Comparison of ENCODE assay signal across 14 cellular contexts in genomic region chr2:209431701-209432100, GRCh38. TPM values are rescaled to one million over a fixed set of nuclear protein-coding genes. Genes with fewer than 3 reads are reported as not detected.
A peak's percentile ranks its signal among the peaks of the same experiment; 100 is the strongest.
DNase-seq lines count a peak whose midpoint lies in the region; ATAC-seq, FAIRE-seq and TF ChIP-seq lines count a peak whose summit lies in the region.
"Had no signal": no experiment of that assay in that cellular context is flagged by ENCODE, and none has a peak within 500 bp of the region (broad histone marks: within the 10 kb centered on the region; RNA-seq: fewer than 3 reads in every experiment).

No MANE protein-coding gene starts in this region.

- TF ChIP-seq POLR2A in GM12892 (IDR thresholded peaks at IDR 0.05; ENCODE audit: low read depth, low read length) = no peak

- in situ Hi-C loops in GM23248 (cut with MboI) = no loop called here

- H3K27me3 ChIP-seq in GM23248 (replicated peaks; ENCODE audit: insufficient read depth) (no peaks in the 10 kb centered on the region), RWPE2 (ENCODE audit: insufficient read depth, poor library complexity, severe bottlenecking) (no peaks in the 10 kb centered on the region), trophoblast cell (ENCODE audit: insufficient read depth, low read length) (no peaks in the 10 kb centered on the region)

- WGBS in GM23248 (ENCODE audit: low coverage in 1 of 2, low lambda C conversion rate in 2 of 2, missing lambda C conversion rate in 2 of 2), 2 experiments = 7 to 10% methylated on average over 3 of the region's 3 CpGs
- no CpG with 5 or more reads among the region's 3 CpGs for WGBS in trophoblast cell (ENCODE audit: extremely low coverage, insufficient coverage, insufficient read length)

- H2BK5ac ChIP-seq in trophoblast cell (ENCODE audit: low read depth, low read length, poor library complexity) = no peak overlapping the region

- H4K8ac ChIP-seq in trophoblast cell (ENCODE audit: low read depth, low read length) = no peak overlapping the region

- DNase-seq in GM23248 (peak; percentile 73), RWPE2 (ENCODE audit: low spot score) (no peak), trophoblast cell (peak; percentile 28 to 35), iPS-NIHi7 (ENCODE audit: extremely low spot score) (no peak), GM12892 (ENCODE audit: insufficient read length) (no peak), mesenteric fat pad (ENCODE audit: low spot score) (no peak), NCI-H2171 (lab: John Stamatoyannopoulos, UW) (no peak)
- DNase-seq: activated CD4-positive, alpha-beta T cell treated with anti-CD3 and anti-CD28 coated beads for 36 hours; central memory CD4-positive, alpha-beta T cell; NCI-H774 had no signal

- H3K9ac ChIP-seq in GM23248 (no peak overlapping the region), trophoblast cell (ENCODE audit: low read length) (no peak overlapping the region)

- ATAC-seq in RWPE2 (ENCODE audit: low read depth) = peak; percentile 99
- ATAC-seq in esophagus mucosa = peak; percentile 94
- ATAC-seq: activated CD4-positive, alpha-beta T cell treated with anti-CD3 and anti-CD28 coated beads for 36 hours had no signal

- H2AFZ ChIP-seq in GM23248 = peak overlapping the region; percentile 8; the same call in 1 of the 2 replicates
- no peak overlapping the region for H2AFZ ChIP-seq in trophoblast cell (ENCODE audit: insufficient read depth, low read length, poor library complexity)

- H2BK12ac ChIP-seq in trophoblast cell (ENCODE audit: low read length) = no peak overlapping the region

- no peak for TF ChIP-seq CTCF in RWPE2 (IDR thresholded peaks at IDR 0.05; ENCODE audit: poor library complexity, severe bottlenecking)

- H3K4me3 ChIP-seq in GM23248 (no peak overlapping the region), RWPE2 (ENCODE audit: severe bottlenecking) (no peak overlapping the region), trophoblast cell (ENCODE audit: low read depth, low read length) (no peak overlapping the region)
- H3K4me3 ChIP-seq: thoracic aorta had no signal

- no peak overlapping the region for H3K23ac ChIP-seq in trophoblast cell (ENCODE audit: low read length)

- no peak overlapping the region for H3K14ac ChIP-seq in trophoblast cell (ENCODE audit: low read length)

- no peak overlapping the region for H4K12ac ChIP-seq in trophoblast cell (ENCODE audit: low read depth, low read length)

- H2AK5ac ChIP-seq in trophoblast cell (ENCODE audit: low read length) = no peak overlapping the region

- H3K9me3 ChIP-seq in GM23248 (ENCODE audit: low read depth) = no peaks in the 10 kb centered on the region
- H3K9me3 ChIP-seq in RWPE2 (ENCODE audit: severe bottlenecking) = no peaks in the 10 kb centered on the region
- H3K9me3 ChIP-seq in trophoblast cell (ENCODE audit: insufficient read depth, low read depth, low read length) = no peaks in the 10 kb centered on the region
- H3K9me3 ChIP-seq: thoracic aorta had no signal

- H4K91ac ChIP-seq in trophoblast cell (ENCODE audit: low read depth, low read length) = no peak overlapping the region

- H3K4me1 ChIP-seq in GM23248 (ENCODE audit: insufficient read depth) (peaks cover 15% of the 10 kb centered on the region), RWPE2 (ENCODE audit: insufficient read depth, poor library complexity, severe bottlenecking) (peaks cover 13% of the 10 kb centered on the region), trophoblast cell (ENCODE audit: control insufficient read depth in 1 of 2, insufficient read depth in 2 of 2, low read length in 2 of 2) (no peaks in the 10 kb centered on the region)

- H3K4ac ChIP-seq in trophoblast cell (ENCODE audit: low read depth, low read length) = no peak overlapping the region

- no peaks in the 10 kb centered on the region for H3K9me2 ChIP-seq in GM23248 (ENCODE audit: insufficient read depth)

- no peak overlapping the region for H3K18ac ChIP-seq in trophoblast cell (ENCODE audit: low read length)

- H3K27ac ChIP-seq in GM23248 = no peak overlapping the region
- peak overlapping the region; percentile 76 for H3K27ac ChIP-seq in RWPE2 (ENCODE audit: poor library complexity, severe bottlenecking)
- no peak overlapping the region for H3K27ac ChIP-seq in trophoblast cell (ENCODE audit: low read depth, low read length)

- H3K4me2 ChIP-seq in GM23248 (ENCODE audit: unreplicated experiment) (peak overlapping the region; percentile 4), trophoblast cell (ENCODE audit: low read length) (no peak overlapping the region)

- H3F3A ChIP-seq in GM23248 (ENCODE audit: insufficient read depth) = peaks cover 13% of the 10 kb centered on the region

- H3K79me2 ChIP-seq in GM23248 (ENCODE audit: insufficient read depth) (no peaks in the 10 kb centered on the region), trophoblast cell (ENCODE audit: control insufficient read depth, insufficient read depth, low read length, poor library complexity) (no peaks in the 10 kb centered on the region)

- no peaks in the 10 kb centered on the region for H4K20me1 ChIP-seq in GM23248 (ENCODE audit: insufficient read depth)

- FAIRE-seq in GM12892 (lab: Jason Lieb, UNC) = no peak
- FAIRE-seq: endothelial cell of umbilical vein, islet of Langerhans had no signal

- no peaks in the 10 kb centered on the region for H3K79me1 ChIP-seq in trophoblast cell (ENCODE audit: low read length)

- no peak overlapping the region for H2BK120ac ChIP-seq in trophoblast cell (ENCODE audit: insufficient read depth, low read length, poor library complexity)

- no peaks in the 10 kb centered on the region for H3K36me3 ChIP-seq in GM23248 (ENCODE audit: low read depth)
- no peaks in the 10 kb centered on the region for H3K36me3 ChIP-seq in RWPE2 (ENCODE audit: low read depth)
- no peaks in the 10 kb centered on the region for H3K36me3 ChIP-seq in trophoblast cell (ENCODE audit: control insufficient read depth in 1 of 2, insufficient read depth in 2 of 2, low read length in 2 of 2)
- H3K36me3 ChIP-seq: thoracic aorta had no signal

RNA-seq across cellular contexts. Expression of gene MAP2, which starts 7.9 kb away (rescaled TPM):
- total RNA-seq in GM23248 (2014; rRNA removed; shearing (Covaris generic)) = 1.0 and 7.6 TPM in 2 replicates
- polyA plus RNA-seq in GM23248 (2016; fragmentation: Nextera tagmentation; extraction: Ambion mirVana) = 1.1 and 1.3 TPM in 2 replicates
- total RNA-seq in esophagus mucosa (6.4 TPM), mesenteric fat pad (3.4 TPM)
- 3.6 and 3.9 TPM in 2 replicates for polyA plus RNA-seq in trophoblast cell (2013)
- not detected for polyA plus RNA-seq in GM12892 (2012; ENCODE audit: missing spikeins)

Comparison
In these comparisons a context has a peak if more than half of its experiments do, and no peak if none do; other contexts are left out.
1. DNase-seq: peak in GM23248 (single experiment) and trophoblast cell (2 of 2); none in RWPE2 (single experiment), iPS-NIHi7 (single experiment), GM12892 (single experiment), mesenteric fat pad (single experiment) and NCI-H2171 (single experiment).